Comparison of ENCODE assay signal across 8 cellular contexts in genomic region chr10:123135415-123136141, GRCh38. TPM values are rescaled to one million over a fixed set of nuclear protein-coding genes. Genes with fewer than 3 reads are reported as not detected.
DNase-seq lines count a peak whose midpoint lies in the region; ATAC-seq and TF ChIP-seq lines count a peak whose summit lies in the region.

Gene HMX3 (plus strand): TSS chr10:123135970. CDS start chr10:123136051, 81 bp downstream.

- no peak for ATAC-seq in WTC11
- no peak for ATAC-seq in gastroesophageal sphincter
- peak; percentile 62 for ATAC-seq in stimulated activated naive CD8-positive, alpha-beta T cell treated with anti-CD3 and anti-CD28 coated beads, Interleukin-15, amount 100 ng/mL, for 72 hours
- ATAC-seq in HG03175 (IDR thresholded peaks at IDR 0.05; ENCODE audit: unreplicated experiment) = no peak

- DNase-seq in Daoy (ENCODE audit: low read depth) (peak; percentile 57), HuH-7 (ENCODE audit: low spot score) (peak; percentile 58), WTC11 (ENCODE audit: low spot score) (peak; percentile 79), Calu3 (no peak)
- peak; percentile 60 to 63 for DNase-seq in stimulated activated naive CD8-positive, alpha-beta T cell treated with anti-CD3 and anti-CD28 coated beads, Interleukin-15, amount 100 ng/mL, for 72 hours
- DNase-seq in activated CD4-positive, CD25-positive, alpha-beta regulatory T cell treated with anti-CD3 and anti-CD28 coated beads, Interleukin-2, amount 50 U/mL, for 72 hours = no peak

- no peak for TF ChIP-seq CTCF in WTC11 (IDR thresholded peaks at IDR 0.05)
- TF ChIP-seq CTCF in gastroesophageal sphincter (IDR thresholded peaks at IDR 0.05) = no peak
- TF ChIP-seq CTCF in Calu3 (IDR thresholded peaks at IDR 0.05; ENCODE audit: unreplicated experiment) = no peak

- 0% methylated on average over 10 of the region's 76 CpGs; no CpG with 5 or more reads in 1 of the 2 donors for WGBS in gastroesophageal sphincter (ENCODE audit: low coverage in 1 of 2), 2 donors

- no peaks in the 10 kb centered on the region for H3K36me3 Mint-ChIP-seq in WTC11
- peaks cover 17% of the 10 kb centered on the region for H3K36me3 Mint-ChIP-seq in Calu3 (ENCODE audit: insufficient read depth, unreplicated experiment)

- peaks cover 0 to 75% (median 49%) of the 10 kb centered on the region in 3 donors for H3K4me1 ChIP-seq in gastroesophageal sphincter

- peak within 1 kb of the TSS; percentile 23 to 48 for H3K4me3 ChIP-seq in gastroesophageal sphincter

- no TSS peak for BruUV-seq in Calu3 (replicated peaks; lab: Mats Ljungman, UMichigan)

- H3K36me3 ChIP-seq in gastroesophageal sphincter = no peaks in the 10 kb centered on the region

- H3K4me1 Mint-ChIP-seq in WTC11 (peaks cover 45% of the 10 kb centered on the region), Calu3 (ENCODE audit: low read depth, unreplicated experiment) (peaks cover 12% of the 10 kb centered on the region)
- H3K4me1 Mint-ChIP-seq in stimulated activated naive CD8-positive, alpha-beta T cell treated with anti-CD3 and anti-CD28 coated beads, Interleukin-15, amount 100 ng/mL, for 72 hours = peaks cover 57% of the 10 kb centered on the region

- no peak for TF ChIP-seq POLR2A in gastroesophageal sphincter (IDR thresholded peaks at IDR 0.05)

- H3K27ac ChIP-seq in gastroesophageal sphincter = no peak within 1 kb of the TSS

- peaks cover 97% of the 10 kb centered on the region for H3K27me3 Mint-ChIP-seq in WTC11 (ENCODE audit: low read depth)
- peaks cover 85% of the 10 kb centered on the region for H3K27me3 Mint-ChIP-seq in stimulated activated naive CD8-positive, alpha-beta T cell treated with anti-CD3 and anti-CD28 coated beads, Interleukin-15, amount 100 ng/mL, for 72 hours
- H3K27me3 Mint-ChIP-seq in Calu3 (ENCODE audit: unreplicated experiment) = peaks cover 22% of the 10 kb centered on the region

- H3K27me3 ChIP-seq in gastroesophageal sphincter = peaks cover 100% of the 10 kb centered on the region

- POLR2A ChIA-PET in WTC11 (lab: Charles Lee) = no interaction called here

- no peaks in the 10 kb centered on the region for H3K9me3 Mint-ChIP-seq in WTC11
- H3K9me3 Mint-ChIP-seq in stimulated activated naive CD8-positive, alpha-beta T cell treated with anti-CD3 and anti-CD28 coated beads, Interleukin-15, amount 100 ng/mL, for 72 hours = no peaks in the 10 kb centered on the region
- no peaks in the 10 kb centered on the region for H3K9me3 Mint-ChIP-seq in Calu3 (ENCODE audit: low read depth, unreplicated experiment)

- H3K4me3 Mint-ChIP-seq in WTC11 (peak within 1 kb of the TSS; percentile 80), Calu3 (ENCODE audit: low read depth, unreplicated experiment) (no peak within 1 kb of the TSS)
- H3K4me3 Mint-ChIP-seq in stimulated activated naive CD8-positive, alpha-beta T cell treated with anti-CD3 and anti-CD28 coated beads, Interleukin-15, amount 100 ng/mL, for 72 hours = peak within 1 kb of the TSS; percentile 80 to 87

- H3K27ac Mint-ChIP-seq in WTC11 (no peak within 1 kb of the TSS), Calu3 (ENCODE audit: unreplicated experiment) (no peak within 1 kb of the TSS)
- H3K27ac Mint-ChIP-seq in stimulated activated naive CD8-positive, alpha-beta T cell treated with anti-CD3 and anti-CD28 coated beads, Interleukin-15, amount 100 ng/mL, for 72 hours = peak within 1 kb of the TSS; percentile 42 to 52

- intact Hi-C loops in Calu3 (cut with micrococcal nuclease; ENCODE audit: unreplicated experiment) = loop anchor here (10.0 kb wide), 1 partner anchor 139 kb away; no protein-coding TSS in a partner anchor

- no peak for TF ChIP-seq EP300 in gastroesophageal sphincter (IDR thresholded peaks at IDR 0.05)

- CTCF ChIA-PET in WTC11 (lab: Charles Lee) = interaction anchor here (2.9 kb wide), 1 partner anchor 92 kb away, joined by 22 read pairs; no protein-coding TSS in a partner anchor
- CTCF ChIA-PET in Calu3 (lab: Charles Lee) = no interaction called here

- H3K9me3 ChIP-seq in gastroesophageal sphincter = no peaks in the 10 kb centered on the region

TF ChIP-seq in WTC11, 78 proteins besides CTCF, POLR2A, EP300 and RAD21:
- no peak for TF ChIP-seq TEAD4 (CRISPR knock-in tag; IDR thresholded peaks at IDR 0.05)
- TF ChIP-seq HMGXB4 (CRISPR knock-in tag; IDR thresholded peaks at IDR 0.05) = peak; percentile 59; the same call in 1 of the 2 replicates
- TF ChIP-seq USF1 (CRISPR knock-in tag; IDR thresholded peaks at IDR 0.05) = no peak

RNA-seq across cellular contexts. Expression of gene HMX3, which starts in this region (rescaled TPM):
- 1.1 and 3.3 TPM in 2 replicates for total RNA-seq in Daoy (2014; rRNA removed; shearing (Covaris generic))
- 0.23 TPM in 1 of 3 replicates, not detected in the others for total RNA-seq in WTC11 (2021)
- total RNA-seq in gastroesophageal sphincter = 1 to 10 TPM in 1 of 4 donors, not detected in 3; 1.1 TPM
- total RNA-seq in Calu3 (2022) = not detected in 2 replicates

Comparison
In these comparisons a context has a peak if more than half of its experiments do, and no peak if none do; other contexts are left out.
1. Peak in DNase-seq in WTC11; RNA of the gene not detected or under 1 TPM.
2. DNase-seq: peak in Daoy (single experiment), HuH-7 (single experiment) and stimulated activated naive CD8-positive, alpha-beta T cell treated with anti-CD3 and anti-CD28 coated beads, Interleukin-15, amount 100 ng/mL, for 72 hours (2 of 2); none in activated CD4-positive, CD25-positive, alpha-beta regulatory T cell treated with anti-CD3 and anti-CD28 coated beads, Interleukin-2, amount 50 U/mL, for 72 hours (single experiment) and Calu3 (single experiment).
3. H3K27ac Mint-ChIP-seq: peak in stimulated activated naive CD8-positive, alpha-beta T cell treated with anti-CD3 and anti-CD28 coated beads, Interleukin-15, amount 100 ng/mL, for 72 hours (2 of 2); none in WTC11 (single experiment) and Calu3 (single experiment).